Comparison of ENCODE assay signal across 8 cellular contexts in the genomic region with DNA sequence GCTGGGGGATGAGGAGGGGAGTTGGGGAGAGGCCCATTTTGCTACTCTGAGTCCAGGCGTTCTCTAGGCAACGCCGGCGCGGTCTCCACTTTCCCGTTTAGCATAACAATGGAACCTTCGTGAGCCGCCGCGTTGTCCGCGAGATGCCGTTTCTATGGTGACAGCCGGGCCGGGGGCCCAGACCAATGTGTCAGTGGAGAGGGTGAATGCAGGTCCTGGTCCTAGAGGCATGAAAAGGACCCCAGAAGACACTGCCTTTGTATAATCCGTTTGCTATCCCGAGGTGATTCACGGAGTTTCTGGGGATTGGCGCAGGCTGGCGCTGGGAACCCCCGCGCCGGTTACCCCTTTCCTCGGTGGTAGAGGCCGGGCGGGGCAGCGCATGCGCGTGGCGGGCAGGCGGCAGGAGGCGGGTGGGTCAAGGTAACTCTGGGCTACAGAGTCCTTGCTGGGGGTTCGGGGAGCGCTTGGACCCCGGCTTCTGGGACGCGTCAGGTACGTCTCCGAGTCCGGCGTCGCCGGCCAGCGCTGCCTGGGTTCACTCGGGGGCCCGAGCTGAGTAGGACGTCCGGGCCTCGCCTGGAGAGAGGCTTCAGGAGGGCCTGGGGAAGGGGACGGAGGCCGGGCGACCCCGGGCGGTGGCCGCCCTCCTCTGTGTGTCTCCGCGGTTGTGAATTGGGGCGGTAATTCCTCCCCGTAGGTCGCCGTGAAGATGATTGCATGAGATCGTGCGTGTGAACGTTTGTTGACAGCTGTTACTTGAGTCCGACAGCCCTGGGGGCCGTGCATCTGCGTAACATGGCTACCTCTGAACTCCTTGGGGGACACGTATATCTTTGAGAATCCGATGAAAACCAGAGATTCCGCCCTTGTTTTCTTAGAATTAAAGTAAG. TPM values are rescaled to one million over a fixed set of nuclear protein-coding genes. Genes with fewer than 3 reads are reported as not detected.
DNase-seq lines count a peak whose midpoint lies in the region; ATAC-seq and TF ChIP-seq lines count a peak whose summit lies in the region.

A gene (plus strand): TSS at position 383 of the 893 bp plus-strand sequence. CDS start 11,417 bp downstream, outside the sequence.
A gene (minus strand): TSS at position 137 of the 893 bp plus-strand sequence. CDS start 6,224 bp downstream, outside the sequence.

- no peak for TF ChIP-seq CTCF in suprapubic skin (IDR thresholded peaks at IDR 0.05)

- DNase-seq in GM04503 (ENCODE audit: low read depth) (peak; percentile 49), NCI-H1092 (lab: John Stamatoyannopoulos, UW) (peak; percentile 91), glomerular visceral epithelial cell (ENCODE audit: extremely low spot score) (peak; percentile 78), occipital lobe (lab: John Stamatoyannopoulos, UW) (peak; percentile 92), suprapubic skin (ENCODE audit: low spot score in 2 of 2) (peak; percentile 87 to 94)

- H3K27ac Mint-ChIP-seq in activated naive CD8-positive, alpha-beta T cell = peak within 1 kb of the TSS; percentile 98

- H3K4me1 Mint-ChIP-seq in activated naive CD8-positive, alpha-beta T cell (ENCODE audit: low read depth) = peaks cover 15% of the 10 kb centered on the region

- no peaks in the 10 kb centered on the region for H3K9me3 Mint-ChIP-seq in activated naive CD8-positive, alpha-beta T cell (ENCODE audit: low read depth)

- peak in 1 of 2 donors; percentile 39 for TF ChIP-seq POLR2A in suprapubic skin (IDR thresholded peaks at IDR 0.05)

- H3K4me3 Mint-ChIP-seq in activated naive CD8-positive, alpha-beta T cell = peak within 1 kb of the TSS; percentile 94

- no peaks in the 10 kb centered on the region for H3K27me3 Mint-ChIP-seq in activated naive CD8-positive, alpha-beta T cell

- no peaks in the 10 kb centered on the region for H3K36me3 ChIP-seq in suprapubic skin

- no peaks in the 10 kb centered on the region for H3K36me3 Mint-ChIP-seq in activated naive CD8-positive, alpha-beta T cell

- H3K27me3 ChIP-seq in suprapubic skin = no peaks in the 10 kb centered on the region

- peak within 1 kb of the TSS; percentile 89 for H3K27ac ChIP-seq in suprapubic skin

- H3K9me3 ChIP-seq in suprapubic skin = no peaks in the 10 kb centered on the region

- peaks cover 25% of the 10 kb centered on the region for H3K4me1 ChIP-seq in suprapubic skin

- ATAC-seq in HG02588 (IDR thresholded peaks at IDR 0.05; ENCODE audit: unreplicated experiment) (peak; percentile 80), SK-N-SH treated with all-trans-retinoic acid at 6 μM for 48 hours (peak; percentile 92)

- peak within 1 kb of the TSS; percentile 96 for H3K4me3 ChIP-seq in suprapubic skin

- under 1% methylated on average over 24 of the region's 70 CpGs for WGBS in suprapubic skin

- TF ChIP-seq EP300 in suprapubic skin (IDR thresholded peaks at IDR 0.05) = no peak

TF ChIP-seq in SK-N-SH treated with all-trans-retinoic acid at 6 μM for 48 hours, 23 proteins besides CTCF, POLR2A, EP300 and RAD21:
- TF ChIP-seq TOX (CRISPR knock-in tag; IDR thresholded peaks at IDR 0.05; ENCODE audit: borderline replicate concordance) = no peak
- no peak for TF ChIP-seq RARB (CRISPR knock-in tag; IDR thresholded peaks at IDR 0.05)
- no peak for TF ChIP-seq ZFP30 (CRISPR knock-in tag; IDR thresholded peaks at IDR 0.05)
TF ChIP-seq in SK-N-SH treated with all-trans-retinoic acid at 6 μM for 48 hours: peak in this region for 0.

RNA-seq across cellular contexts. Expression of the first gene that starts in this region (rescaled TPM):
- total RNA-seq in occipital lobe (16.5 TPM), suprapubic skin (10 to 100 TPM in 3 of 4 donors, 1 to 10 TPM in 1; 9.9 to 25.7 (median 15.4) TPM)

RNA-seq across cellular contexts. Expression of the second gene that starts in this region (rescaled TPM):
- total RNA-seq in occipital lobe (3.7 TPM), suprapubic skin (1 to 10 TPM in 3 of 4 donors, under 1 TPM in 1; 0.89 to 6.2 (median 2.2) TPM)

Comparison
In these comparisons a context has a peak if more than half of its experiments do, and no peak if none do; other contexts are left out.
1. Peak in every context shown above with its lines: DNase-seq, ATAC-seq, H3K4me3 ChIP-seq and H3K27ac ChIP-seq.